In the genomic region with DNA sequence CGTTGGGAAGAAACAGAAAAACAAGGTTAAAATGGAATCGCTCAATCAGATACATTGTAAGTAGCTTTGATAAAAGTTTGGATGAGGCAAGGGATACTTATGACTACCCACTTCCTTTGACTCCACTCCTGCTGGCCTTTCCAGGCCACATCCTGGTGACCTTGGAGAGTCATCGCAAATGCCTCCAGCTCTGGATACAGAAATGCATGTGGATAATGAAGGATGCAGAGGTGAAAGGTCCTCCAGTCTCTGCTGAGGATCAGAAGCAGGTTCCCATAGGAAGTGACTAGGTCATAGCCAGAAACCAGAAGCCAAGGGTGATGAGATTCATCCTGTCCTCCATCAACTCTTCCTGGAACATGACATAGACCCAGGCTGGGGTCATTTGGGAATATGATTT, we compare ENCODE assay signal across 14 cellular contexts. TPM values are rescaled to one million over a fixed set of nuclear protein-coding genes. Genes with fewer than 3 reads are reported as not detected.
"Had no signal": no experiment of that assay in that cellular context is flagged by ENCODE, and none has a peak within 500 bp of the region (broad histone marks: within the 10 kb centered on the region; RNA-seq: fewer than 3 reads in every experiment).

No MANE protein-coding gene starts in this region.

- DNase-seq: amniotic stem cell had no signal

- H3K36me3 ChIP-seq: colonic mucosa, esophagus muscularis mucosa, right lobe of liver, suprapubic skin, WERI-Rb-1 had no signal

- H3K27me3 ChIP-seq: body of pancreas, colonic mucosa, right lobe of liver had no signal

- H3K27ac ChIP-seq: body of pancreas, colonic mucosa, esophagus muscularis mucosa, foreskin keratinocyte, right lobe of liver, suprapubic skin, WERI-Rb-1 had no signal

- H3K4me3 ChIP-seq: body of pancreas, colonic mucosa, esophagus muscularis mucosa, lung, right lobe of liver, suprapubic skin had no signal

- H3K9me3 ChIP-seq: body of pancreas, colonic mucosa, esophagus muscularis mucosa, right lobe of liver, suprapubic skin had no signal

- H3K4me1 ChIP-seq: body of pancreas, colonic mucosa, foreskin keratinocyte, suprapubic skin had no signal

RNA-seq across cellular contexts. Expression of gene CAMK1G, which starts 6.2 kb away (rescaled TPM):
- total RNA-seq: activated CD8-positive, alpha-beta memory T cell treated with anti-CD3 and anti-CD28 coated beads, Interleukin-2, amount 10 ng/mL, durations not matched to agents 7 days and 5 days; foreskin keratinocyte; myocyte; osteocyte; pulmonary artery endothelial cell had no signal
- polyA plus RNA-seq: foreskin keratinocyte, immature natural killer cell had no signal
